In the genomic region with DNA sequence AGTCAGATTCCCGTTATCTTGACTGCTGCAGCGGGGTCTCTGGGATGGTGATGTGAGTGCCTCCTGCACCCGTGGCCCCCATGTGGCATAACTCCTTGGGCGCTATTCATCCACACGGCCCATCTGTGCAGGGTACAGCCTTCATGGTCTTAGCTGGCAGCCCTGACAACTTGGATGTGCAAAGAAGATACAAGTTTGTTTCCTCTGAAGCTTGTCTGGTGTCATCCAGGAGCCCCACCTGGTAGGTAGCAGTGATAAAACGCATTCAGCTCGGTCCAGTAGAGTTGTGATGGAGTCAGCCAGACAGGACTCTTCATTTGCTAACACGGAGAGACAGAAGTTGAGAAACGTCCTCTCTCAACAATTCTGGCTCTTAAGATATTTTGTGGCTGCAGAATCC, we compare ENCODE assay signal across 23 cellular contexts. TPM values are rescaled to one million over a fixed set of nuclear protein-coding genes. Genes with fewer than 3 reads are reported as not detected.
"Had no signal": no experiment of that assay in that cellular context is flagged by ENCODE, and none has a peak within 500 bp of the region (broad histone marks: within the 10 kb centered on the region; RNA-seq: fewer than 3 reads in every experiment).

No MANE protein-coding gene starts in this region.

- H3K4me1 Mint-ChIP-seq: activated naive CD8-positive, alpha-beta T cell treated with anti-CD3 and anti-CD28 coated beads, Interleukin-2, amount 10 ng/mL, durations not matched to agents 7 days and 5 days had no signal

- ATAC-seq: left lobe of liver, SK-N-SH treated with all-trans-retinoic acid at 6 μM for 48 hours, T-cell had no signal

- H3K4me3 Mint-ChIP-seq: activated CD4-positive, alpha-beta memory T cell treated with anti-CD3 and anti-CD28 coated beads for 36 hours; activated naive CD8-positive, alpha-beta T cell treated with anti-CD3 and anti-CD28 coated beads, Interleukin-2, amount 10 ng/mL, durations not matched to agents 7 days and 5 days; nephron progenitor cell; T-cell; T-helper 2 cell treated with Interferon-gamma antibody and Interleukin-4, amounts not matched to agents 5 μg/mL and 100 μg/mL, for 36 hours; type B pancreatic cell had no signal

- H3K9me3 Mint-ChIP-seq: activated CD4-positive, alpha-beta memory T cell treated with anti-CD3 and anti-CD28 coated beads for 36 hours; activated naive CD8-positive, alpha-beta T cell treated with anti-CD3 and anti-CD28 coated beads, Interleukin-2, amount 10 ng/mL, durations not matched to agents 7 days and 5 days; nephron progenitor cell; T-cell; T-helper 2 cell treated with Interferon-gamma antibody and Interleukin-4, amounts not matched to agents 5 μg/mL and 100 μg/mL, for 36 hours; type B pancreatic cell had no signal

- H3K27ac Mint-ChIP-seq: activated CD4-positive, alpha-beta memory T cell treated with anti-CD3 and anti-CD28 coated beads for 36 hours; activated naive CD8-positive, alpha-beta T cell treated with anti-CD3 and anti-CD28 coated beads, Interleukin-2, amount 10 ng/mL, durations not matched to agents 7 days and 5 days; nephron progenitor cell; T-helper 2 cell treated with Interferon-gamma antibody and Interleukin-4, amounts not matched to agents 5 μg/mL and 100 μg/mL, for 36 hours; type B pancreatic cell had no signal

- H3K36me3 Mint-ChIP-seq: activated CD4-positive, alpha-beta memory T cell treated with anti-CD3 and anti-CD28 coated beads for 36 hours; activated naive CD8-positive, alpha-beta T cell treated with anti-CD3 and anti-CD28 coated beads, Interleukin-2, amount 10 ng/mL, durations not matched to agents 7 days and 5 days; T-cell; type B pancreatic cell had no signal

- H3K27ac ChIP-seq: thoracic aorta had no signal

- H3K36me3 ChIP-seq: thoracic aorta had no signal

- DNase-seq: activated CD4-positive, alpha-beta memory T cell treated with anti-CD3 and anti-CD28 coated beads for 36 hours; activated CD4-positive, alpha-beta T cell treated with anti-CD3 and anti-CD28 coated beads for 4 hours; activated CD4-positive, CD25-positive, alpha-beta regulatory T cell; activated naive CD4-positive, alpha-beta T cell treated with Interleukin-2 at 50 U/mL for 16 hours; activated naive CD8-positive, alpha-beta T cell treated with anti-CD3 and anti-CD28 coated beads, Interleukin-2, amount 10 ng/mL, durations not matched to agents 7 days and 5 days; activated T-cell treated with anti-CD3 and anti-CD28 coated beads, Interleukin-2, amount 50 U/mL, for 48 hours; amniotic stem cell; effector CD4-positive, alpha-beta T cell; erythroblast; foreskin fibroblast; mammary epithelial cell; midbrain; nephron progenitor cell; occipital lobe; stimulated activated CD4-positive, alpha-beta T cell treated with anti-CD3 and anti-CD28 coated beads, Interleukin-2, amount 100 ng/mL, for 48 hours; stimulated activated CD8-positive, alpha-beta memory T cell treated with anti-CD3 and anti-CD28 coated beads, Interleukin-4, amount 100 ng/mL, for 48 hours; stimulated activated naive CD4-positive, alpha-beta T cell treated with Interleukin-2 at 50 U/mL for 16 hours had no signal

- H3K4me3 ChIP-seq: thoracic aorta had no signal

- H3K9me3 ChIP-seq: thoracic aorta had no signal

RNA-seq across cellular contexts. Expression of a gene that starts 53.3 kb away (rescaled TPM):
- total RNA-seq: activated naive CD8-positive, alpha-beta T cell treated with anti-CD3 and anti-CD28 coated beads, Interleukin-2, amount 10 ng/mL, durations not matched to agents 7 days and 5 days had no signal
